Comparison of ENCODE assay signal across 30 cellular contexts in genomic region chrY:9805235-9805634, GRCh38.
DNase-seq lines count a peak whose midpoint lies in the region; ATAC-seq and TF ChIP-seq lines count a peak whose summit lies in the region.
"Had no signal": no experiment of that assay in that cellular context is flagged by ENCODE, and none has a peak within 500 bp of the region (broad histone marks: within the 10 kb centered on the region; RNA-seq: fewer than 3 reads in every experiment).

No MANE protein-coding gene starts in this region.

- H3K27ac ChIP-seq in DND-41 (ENCODE audit: low read length): no peak overlapping the region
- H3K27ac ChIP-seq: 22Rv1; A549; BLaER1; BLaER1 treated with 17β-estradiol and CSF1 and Interleukin-3, amounts not matched to agents 10 nM and 100 nM; C4-2B had no signal

- H3K4me2 ChIP-seq in DND-41 (ENCODE audit: insufficient read depth, low read length): no peak overlapping the region
- H3K4me2 ChIP-seq: A549; BLaER1; BLaER1 treated with 17β-estradiol and CSF1 and Interleukin-3, amounts not matched to agents 10 nM and 100 nM had no signal

- no peak for TF ChIP-seq CTCF in DND-41 (IDR thresholded peaks at IDR 0.05; ENCODE audit: borderline replicate concordance, extremely low read depth, low read length, poor library complexity, severe bottlenecking)

- no peak overlapping the region for H3K9ac ChIP-seq in DND-41 (ENCODE audit: low read depth, low read length)
- H3K9ac ChIP-seq: BLaER1; BLaER1 treated with 17β-estradiol and CSF1 and Interleukin-3, amounts not matched to agents 10 nM and 100 nM had no signal

- H3K9me3 ChIP-seq in DND-41 (ENCODE audit: insufficient read depth, low read length, severe bottlenecking): no peaks in the 10 kb centered on the region
- H3K9me3 ChIP-seq: A549; BE2C; BLaER1; BLaER1 treated with 17β-estradiol and CSF1 and Interleukin-3, amounts not matched to agents 10 nM and 100 nM; Caco-2 had no signal

- peaks cover 13% of the 10 kb centered on the region for H3K4me1 ChIP-seq in DND-41 (ENCODE audit: insufficient read depth, low read length)
- H3K4me1 ChIP-seq: A549; BE2C; BLaER1; BLaER1 treated with 17β-estradiol and CSF1 and Interleukin-3, amounts not matched to agents 10 nM and 100 nM; Caco-2 had no signal

- DNase-seq in DND-41: peak; percentile 35
- peak; percentile 52 for DNase-seq in Jurkat, Clone E6-1 (ENCODE audit: low read depth, low spot score)
- peak; percentile 0 for DNase-seq in LoVo (ENCODE audit: low spot score)
- DNase-seq in activated gamma-delta T cell treated with Interleukin-2 at 50 U/mL for 16 hours: no peak
- DNase-seq in NCI-H345 treated with DMSO at 0.1 percent for 48 hours (lab: John Stamatoyannopoulos, UW; ENCODE audit: unreplicated experiment): no peak
- DNase-seq: 8988T; ACHN; AML-193; BE2C; C1 segment of cervical spinal cord; Caco-2; Calu3; CD4-positive, alpha-beta memory T cell; CD4-positive, alpha-beta T cell; CD4-positive, CD25-positive, alpha-beta regulatory T cell; CD8-positive, alpha-beta memory T cell; CD8-positive, alpha-beta T cell; COR-L47; DMS 273 treated with DMSO at 0.1 percent for 48 hours; DMS153; DMS53; DMS79; DMS79 treated with DMSO at 0.1 percent for 48 hours; EL had no signal

- no peaks in the 10 kb centered on the region for H3K36me3 ChIP-seq in DND-41 (ENCODE audit: insufficient read depth, low read length)
- H3K36me3 ChIP-seq: BE2C; BLaER1; BLaER1 treated with 17β-estradiol and CSF1 and Interleukin-3, amounts not matched to agents 10 nM and 100 nM had no signal

- no peak overlapping the region for H3K4me3 ChIP-seq in DND-41 (ENCODE audit: low read depth in 1 of 2, low read length in 2 of 2)
- H3K4me3 ChIP-seq in Jurkat, Clone E6-1 (ENCODE audit: low read length): no peak overlapping the region
- H3K4me3 ChIP-seq: A549; BLaER1; BLaER1 treated with 17β-estradiol and CSF1 and Interleukin-3, amounts not matched to agents 10 nM and 100 nM had no signal

- ATAC-seq in DND-41 (ENCODE audit: insufficient read depth, low read depth) (peak; percentile 86), GM21737 (IDR thresholded peaks at IDR 0.05; ENCODE audit: unreplicated experiment) (no peak)
- ATAC-seq: A549; CD8-positive, alpha-beta T cell had no signal

- no peaks in the 10 kb centered on the region for H3K27me3 ChIP-seq in DND-41 (ENCODE audit: insufficient read depth, low read length, poor library complexity)
- H3K27me3 ChIP-seq: BE2C; BLaER1; BLaER1 treated with 17β-estradiol and CSF1 and Interleukin-3, amounts not matched to agents 10 nM and 100 nM had no signal

- H4K20me1 ChIP-seq in DND-41 (ENCODE audit: insufficient read depth, low read length): no peaks in the 10 kb centered on the region
- H4K20me1 ChIP-seq: BLaER1; BLaER1 treated with 17β-estradiol and CSF1 and Interleukin-3, amounts not matched to agents 10 nM and 100 nM had no signal

- H3K79me2 ChIP-seq in DND-41 (ENCODE audit: insufficient read depth, low read length): no peaks in the 10 kb centered on the region

- H2AFZ ChIP-seq in DND-41 (ENCODE audit: low read depth, low read length): no peak overlapping the region

Comparison
In these comparisons a context has a peak if more than half of its experiments do, and no peak if none do; other contexts are left out.
1. DNase-seq: peak in DND-41 (single experiment), Jurkat, Clone E6-1 (single experiment) and LoVo (single experiment); none in activated gamma-delta T cell treated with Interleukin-2 at 50 U/mL for 16 hours (single experiment) and NCI-H345 treated with DMSO at 0.1 percent for 48 hours (single experiment).